In the genomic region with DNA sequence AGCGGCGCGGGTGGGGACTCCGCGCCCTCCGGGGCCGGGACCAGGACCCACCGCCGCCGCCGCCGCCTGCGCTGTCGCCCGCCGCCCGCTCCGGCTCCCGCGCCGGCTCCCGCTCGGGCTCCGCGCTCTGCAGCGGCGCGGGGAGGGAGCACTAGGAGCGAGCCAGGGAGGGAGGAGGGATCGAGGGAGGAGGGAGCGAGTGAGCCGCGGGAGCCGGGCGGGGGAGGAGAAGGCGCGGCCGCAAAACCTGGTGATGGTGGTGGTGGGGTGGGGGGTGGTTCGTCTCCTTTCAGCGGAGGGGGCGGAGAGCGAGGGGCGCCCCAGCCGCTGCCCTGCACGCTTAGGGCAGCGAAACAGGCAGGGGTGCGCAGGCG, we compare ENCODE assay signal across 8 cellular contexts. TPM values are rescaled to one million over a fixed set of nuclear protein-coding genes. Genes with fewer than 3 reads are reported as not detected.
DNase-seq lines count a peak whose midpoint lies in the region; ATAC-seq and TF ChIP-seq lines count a peak whose summit lies in the region.

Gene LINGO1, minus strand, starts transcription at position 153 of the 374 bp plus-strand sequence. CDS start 597 bp downstream, outside the sequence.

- H3K27ac Mint-ChIP-seq in neural progenitor cell: no peak within 1 kb of the TSS

- in situ Hi-C loops in G401 (cut with HindIII; ENCODE audit: low sequenced_read_pairs): no loop called here

- H3K4me3 Mint-ChIP-seq in neural progenitor cell: peak within 1 kb of the TSS; percentile 83

- H3K79me2 ChIP-seq in neural progenitor cell (ENCODE audit: low read depth): peaks cover 43% of the 10 kb centered on the region

- H3K4me2 ChIP-seq in neural progenitor cell: peak within 1 kb of the TSS; percentile 94

- TF ChIP-seq CTCF in fibroblast of mammary gland (conservative IDR thresholded peaks at IDR 0.05; ENCODE audit: control insufficient read depth, insufficient read depth, low read depth, low read length) (no peak), neural progenitor cell (IDR thresholded peaks at IDR 0.05) (no peak)

- H3K9me3 Mint-ChIP-seq in neural progenitor cell: no peaks in the 10 kb centered on the region

- no peak for ATAC-seq in GM19467 (IDR thresholded peaks at IDR 0.05; ENCODE audit: unreplicated experiment)

- peak within 1 kb of the TSS; percentile 75 for H2AFZ ChIP-seq in neural progenitor cell (replicated peaks)

- H3K27me3 ChIP-seq in neural progenitor cell: peaks cover 16% of the 10 kb centered on the region

- H3K9me3 ChIP-seq in neural progenitor cell (ENCODE audit: low read depth): no peaks in the 10 kb centered on the region

- peaks cover 40% of the 10 kb centered on the region for H3K4me1 Mint-ChIP-seq in neural progenitor cell

- peaks cover 34% of the 10 kb centered on the region for H3K4me1 ChIP-seq in neural progenitor cell

- peaks cover 29% of the 10 kb centered on the region for H4K20me1 ChIP-seq in neural progenitor cell (ENCODE audit: low read depth)

- H3K27ac ChIP-seq in neural progenitor cell: no peak within 1 kb of the TSS

- no peaks in the 10 kb centered on the region for H3K36me3 Mint-ChIP-seq in neural progenitor cell

- H3F3A ChIP-seq in neural progenitor cell (ENCODE audit: low read depth): peaks cover 58% of the 10 kb centered on the region

- H3K36me3 ChIP-seq in neural progenitor cell: no peaks in the 10 kb centered on the region

- H3K4me3 ChIP-seq in fibroblast of mammary gland (ENCODE audit: control insufficient read depth, low read depth, low read length) (peak within 1 kb of the TSS; percentile 30), neural progenitor cell (peak within 1 kb of the TSS; percentile 90)

- H3K27me3 Mint-ChIP-seq in neural progenitor cell (ENCODE audit: insufficient read depth, low read depth): peaks cover 29% of the 10 kb centered on the region

- peak within 1 kb of the TSS; percentile 22 for H3K9ac ChIP-seq in neural progenitor cell

- DNase-seq in G401 (ENCODE audit: low spot score): peak; percentile 75
- DNase-seq in RPMI8226: peak; percentile 33
- peak; percentile 2 for DNase-seq in fibroblast of mammary gland (ENCODE audit: low read depth)
- peak; percentile 86 for DNase-seq in neural progenitor cell (ENCODE audit: low spot score)
- DNase-seq in COLO829 (ENCODE audit: low spot score): no peak
- no peak for DNase-seq in NAMALWA (ENCODE audit: low spot score)
- DNase-seq in glomerular visceral epithelial cell (ENCODE audit: extremely low spot score): no peak

RNA-seq across cellular contexts. Expression of gene LINGO1, which starts in this region (rescaled TPM):
- total RNA-seq in G401 (2014; rRNA removed; shearing (Covaris generic)): 8.8 and 16.0 TPM in 2 replicates
- 7.9 and 28.2 TPM in 2 replicates for total RNA-seq in neural progenitor cell (ENCODE audit: low replicate concordance)

Comparison
In these comparisons a context has a peak if more than half of its experiments do, and no peak if none do; other contexts are left out.
1. DNase-seq: peak in G401 (single experiment), RPMI8226 (single experiment), fibroblast of mammary gland (single experiment) and neural progenitor cell (single experiment); none in COLO829 (single experiment), NAMALWA (single experiment) and glomerular visceral epithelial cell (single experiment).